In the genomic region with DNA sequence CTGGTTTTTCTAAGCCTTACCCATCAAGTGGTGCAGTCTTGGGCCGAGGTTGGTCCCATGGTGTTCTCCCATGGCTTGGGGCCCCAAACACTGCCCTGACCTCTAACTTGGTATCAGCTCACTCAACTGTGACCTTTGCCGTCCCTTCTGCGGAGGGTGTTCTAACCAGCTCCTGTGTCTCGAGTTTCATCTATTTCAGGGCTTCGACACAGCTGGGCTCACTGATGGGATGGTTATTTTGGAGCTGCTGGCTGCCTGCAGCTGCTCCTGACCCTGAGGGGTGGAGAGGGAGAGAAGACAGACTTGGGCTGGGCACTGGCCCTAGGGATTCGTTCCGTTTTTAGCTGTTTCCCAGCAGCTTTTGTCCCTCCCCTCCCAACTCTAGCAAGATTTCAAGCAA, we compare ENCODE assay signal across 17 cellular contexts.
"Had no signal": no experiment of that assay in that cellular context is flagged by ENCODE, and none has a peak within 500 bp of the region (broad histone marks: within the 10 kb centered on the region; RNA-seq: fewer than 3 reads in every experiment).

No MANE protein-coding gene starts in this region.

- H3K9me3 ChIP-seq: left lung, prostate gland, thoracic aorta had no signal

- H3K4me1 ChIP-seq: prostate gland had no signal

- DNase-seq: activated B cell treated with CpG ODN at 0.5 μM for 24 hours; activated CD4-positive, alpha-beta T cell treated with anti-CD3 and anti-CD28 coated beads, Interleukin-2, amount 10 ng/mL, durations not matched to agents 7 days and 5 days; activated naive CD4-positive, alpha-beta T cell; activated naive CD8-positive, alpha-beta T cell treated with anti-CD3 and anti-CD28 coated beads, Interleukin-2, amount 10 ng/mL, durations not matched to agents 7 days and 5 days; brain microvascular endothelial cell; cerebellar nuclear complex; effector memory CD8-positive, alpha-beta T cell; foreskin melanocyte; islet precursor cell; left lung; nephron progenitor cell; stimulated activated CD4-positive, alpha-beta T cell treated with anti-CD3 and anti-CD28 coated beads, Interleukin-1b, Interleukin-23, amount 100 ng/mL, for 48 hours; stimulated activated naive CD8-positive, alpha-beta T cell treated with anti-CD3 and anti-CD28 coated beads, Interleukin-15, amount 100 ng/mL, for 72 hours had no signal

- ATAC-seq: effector memory CD8-positive, alpha-beta T cell; left lung; sciatic nerve; stimulated activated naive CD8-positive, alpha-beta T cell treated with anti-CD3 and anti-CD28 coated beads, Interleukin-15, amount 100 ng/mL, for 72 hours had no signal

- H3K36me3 ChIP-seq: brain microvascular endothelial cell, left lung, prostate gland, thoracic aorta had no signal

- H3K27ac ChIP-seq: brain microvascular endothelial cell, epithelial cell of prostate, left lung, prostate gland, thoracic aorta had no signal

- H3K4me3 ChIP-seq: left lung, prostate gland, thoracic aorta had no signal
